21 cellular contexts compared by ENCODE assay signal in the genomic region with DNA sequence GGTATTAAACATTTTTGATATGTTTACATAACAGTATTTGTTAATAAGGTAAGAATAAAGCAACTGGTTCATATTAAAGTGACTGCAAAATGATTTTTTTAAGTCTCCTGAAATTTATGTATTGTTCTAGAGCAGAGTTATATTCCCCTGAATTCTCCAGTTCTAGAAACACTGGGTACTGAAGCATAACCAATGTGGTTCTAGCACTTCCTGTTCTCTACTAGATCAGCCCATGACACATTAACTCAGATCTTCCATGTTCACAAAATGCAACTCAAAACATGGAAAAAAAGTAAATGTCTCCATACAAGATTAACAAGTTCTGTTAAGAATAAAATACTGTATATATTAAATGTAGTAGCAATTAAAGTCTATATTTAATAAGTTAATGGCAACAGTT. TPM values are rescaled to one million over a fixed set of nuclear protein-coding genes. Genes with fewer than 3 reads are reported as not detected.
DNase-seq lines count a peak whose midpoint lies in the region; ATAC-seq, FAIRE-seq and TF ChIP-seq lines count a peak whose summit lies in the region.
"Had no signal": no experiment of that assay in that cellular context is flagged by ENCODE, and none has a peak within 500 bp of the region (broad histone marks: within the 10 kb centered on the region; RNA-seq: fewer than 3 reads in every experiment).

No MANE protein-coding gene starts in this region.

- H3K27me3 ChIP-seq in osteoblast (ENCODE audit: insufficient read depth, low read length), result no peaks in the 10 kb centered on the region
- H3K27me3 ChIP-seq: testis had no signal

- peaks cover 21% of the 10 kb centered on the region for H3K4me1 ChIP-seq in osteoblast (ENCODE audit: insufficient read depth, low read length)
- H3K4me1 ChIP-seq: gastrocnemius medialis, testis had no signal

- H3K4me2 ChIP-seq in osteoblast (ENCODE audit: insufficient read depth, low read length), result peak overlapping the region; percentile 90
- H3K4me2 ChIP-seq: KMS-11 had no signal

- peaks cover 69% of the 10 kb centered on the region for H3K79me2 ChIP-seq in osteoblast (ENCODE audit: insufficient read depth, low read length)

- ATAC-seq in GM18907 (IDR thresholded peaks at IDR 0.05; ENCODE audit: unreplicated experiment) (no peak), GM18873 (IDR thresholded peaks at IDR 0.05; ENCODE audit: low FRiP score, unreplicated experiment) (no peak)
- ATAC-seq: activated CD8-positive, alpha-beta T cell treated with anti-CD3 and anti-CD28 coated beads for 36 hours; activated T-cell treated with anti-CD3 and anti-CD28 coated beads, Interleukin-2, amount 50 U/mL, for 72 hours; gastrocnemius medialis had no signal

- no peak for TF ChIP-seq POLR2A in GM12891 (IDR thresholded peaks at IDR 0.05; ENCODE audit: low read depth, low read length)

- H4K20me1 ChIP-seq in osteoblast (ENCODE audit: insufficient read depth, low read length), result no peaks in the 10 kb centered on the region

- H3K4me3 ChIP-seq in osteoblast (ENCODE audit: insufficient read depth, low read length), result no peak overlapping the region
- H3K4me3 ChIP-seq: gastrocnemius medialis, testis had no signal

- H3K27ac ChIP-seq in osteoblast (ENCODE audit: low read depth, low read length), result no peak overlapping the region
- H3K27ac ChIP-seq: C4-2B, gastrocnemius medialis, HL-60, KMS-11 had no signal

- H3K9me3 ChIP-seq in osteoblast (ENCODE audit: low read depth, low read length), result no peaks in the 10 kb centered on the region
- H3K9me3 ChIP-seq: gastrocnemius medialis, testis had no signal

- TF ChIP-seq CTCF in osteoblast (IDR thresholded peaks at IDR 0.05; ENCODE audit: extremely low read depth, low read depth, low read length), result no peak

- H2AFZ ChIP-seq in osteoblast (ENCODE audit: low read length), result no peak overlapping the region

- no peaks in the 10 kb centered on the region for H3K36me3 ChIP-seq in osteoblast (ENCODE audit: insufficient read depth, low read length)
- H3K36me3 ChIP-seq: gastrocnemius medialis had no signal

- FAIRE-seq in GM12891 (lab: Jason Lieb, UNC), result no peak

- DNase-seq in GM12891 (ENCODE audit: insufficient read length, low spot score) (no peak), KBM-7 (peak; percentile 71), cerebellar cortex (ENCODE audit: low spot score) (peak; percentile 50), osteoblast (ENCODE audit: insufficient read length, low spot score, missing footprints) (no peak), foreskin melanocyte (no peak)
- no peak for DNase-seq in activated CD4-positive, alpha-beta T cell treated with anti-CD3 and anti-CD28 coated beads, Interleukin-2, amount 50 U/mL, for 1 hour
- DNase-seq: activated CD8-positive, alpha-beta T cell treated with anti-CD3 and anti-CD28 coated beads for 36 hours; activated naive CD8-positive, alpha-beta T cell treated with anti-CD3 and anti-CD28 coated beads, Interleukin-2, amount 10 ng/mL, durations not matched to agents 7 days and 5 days; activated T-cell treated with anti-CD3 and anti-CD28 coated beads, Interleukin-2, amount 50 U/mL, for 72 hours; gastrocnemius medialis; mesenchymal stem cell; NCI-H226; stimulated activated CD4-positive, alpha-beta T cell treated with anti-CD3 and anti-CD28 coated beads, Interleukin-4, amount 100 ng/mL, for 1 hour; stimulated activated CD8-positive, alpha-beta memory T cell treated with anti-CD3 and anti-CD28 coated beads, Interleukin-4, amount 100 ng/mL, for 48 hours; testis had no signal

- in situ Hi-C loops in KBM-7 (cut with MboI; ENCODE audit: low pct_unique_long_range_greater_than_20kb, low sequenced_read_pairs), result no loop called here

TF ChIP-seq in GM12891, 5 proteins besides CTCF, POLR2A, EP300 and RAD21:
- TF ChIP-seq SPI1 (IDR thresholded peaks at IDR 0.05; ENCODE audit: low read depth, low read length) (peak; percentile 28; the same call in 1 of the 2 replicates), PAX5 (IDR thresholded peaks at IDR 0.05; ENCODE audit: insufficient read depth, low read length, severe bottlenecking) (no peak)

RNA-seq across cellular contexts. Expression of a gene that starts 3.9 kb away (rescaled TPM):
- not detected for polyA plus RNA-seq in GM12891 (2012; ENCODE audit: low read depth, missing spikeins)
- 18.1 and 22.7 TPM in 2 replicates for total RNA-seq in osteoblast
- total RNA-seq: activated CD8-positive, alpha-beta T cell treated with anti-CD3 and anti-CD28 coated beads for 36 hours; activated naive CD8-positive, alpha-beta T cell treated with anti-CD3 and anti-CD28 coated beads, Interleukin-2, amount 10 ng/mL, durations not matched to agents 7 days and 5 days; OCI-LY7 had no signal

Comparison
In these comparisons a context has a peak if more than half of its experiments do, and no peak if none do; other contexts are left out.
1. DNase-seq: peak in KBM-7 (single experiment) and cerebellar cortex (single experiment); none in GM12891 (single experiment), osteoblast (single experiment), foreskin melanocyte (single experiment) and activated CD4-positive, alpha-beta T cell treated with anti-CD3 and anti-CD28 coated beads, Interleukin-2, amount 50 U/mL, for 1 hour (single experiment).